In genomic region chr12:120356567-120357030, GRCh38 we compare ENCODE assay signal across 1 cellular context.
TF ChIP-seq lines count a peak whose summit lies in the region.

No MANE protein-coding gene starts in this region.

TF ChIP-seq in K562, 482 proteins besides CTCF, POLR2A, EP300 and RAD21 (continued from another document and continues in another):
- TF ChIP-seq, protein P1, sequence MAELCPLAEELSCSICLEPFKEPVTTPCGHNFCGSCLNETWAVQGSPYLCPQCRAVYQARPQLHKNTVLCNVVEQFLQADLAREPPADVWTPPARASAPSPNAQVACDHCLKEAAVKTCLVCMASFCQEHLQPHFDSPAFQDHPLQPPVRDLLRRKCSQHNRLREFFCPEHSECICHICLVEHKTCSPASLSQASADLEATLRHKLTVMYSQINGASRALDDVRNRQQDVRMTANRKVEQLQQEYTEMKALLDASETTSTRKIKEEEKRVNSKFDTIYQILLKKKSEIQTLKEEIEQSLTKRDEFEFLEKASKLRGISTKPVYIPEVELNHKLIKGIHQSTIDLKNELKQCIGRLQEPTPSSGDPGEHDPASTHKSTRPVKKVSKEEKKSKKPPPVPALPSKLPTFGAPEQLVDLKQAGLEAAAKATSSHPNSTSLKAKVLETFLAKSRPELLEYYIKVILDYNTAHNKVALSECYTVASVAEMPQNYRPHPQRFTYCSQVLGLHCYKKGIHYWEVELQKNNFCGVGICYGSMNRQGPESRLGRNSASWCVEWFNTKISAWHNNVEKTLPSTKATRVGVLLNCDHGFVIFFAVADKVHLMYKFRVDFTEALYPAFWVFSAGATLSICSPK (IDR thresholded peaks at IDR 0.05; ENCODE audit: borderline replicate concordance), result no peak
- 0 out of 2 replicates have a peak, but pooled peaks have one; percentile 18 for TF ChIP-seq ZKSCAN1 (IDR thresholded peaks at IDR 0.05; ENCODE audit: low read depth, low read length)
- peak; percentile 57 for TF ChIP-seq ATF7 (IDR thresholded peaks at IDR 0.05)
- peak; percentile 57; the same call in 1 of the 2 replicates for TF ChIP-seq ARID1B (IDR thresholded peaks at IDR 0.05)
- TF ChIP-seq SIX5 (IDR thresholded peaks at IDR 0.05; ENCODE audit: borderline replicate concordance in 1 of 2, insufficient read depth in 1 of 2, low read depth in 1 of 2, low read length in 2 of 2), result no peak
- peak; percentile 97 for TF ChIP-seq SMC3 (conservative IDR thresholded peaks at IDR 0.05; ENCODE audit: insufficient read depth, low read depth, low read length)
- TF ChIP-seq DEAF1 (CRISPR knock-in tag; IDR thresholded peaks at IDR 0.05), result peak; percentile 86
- TF ChIP-seq, protein P2, sequence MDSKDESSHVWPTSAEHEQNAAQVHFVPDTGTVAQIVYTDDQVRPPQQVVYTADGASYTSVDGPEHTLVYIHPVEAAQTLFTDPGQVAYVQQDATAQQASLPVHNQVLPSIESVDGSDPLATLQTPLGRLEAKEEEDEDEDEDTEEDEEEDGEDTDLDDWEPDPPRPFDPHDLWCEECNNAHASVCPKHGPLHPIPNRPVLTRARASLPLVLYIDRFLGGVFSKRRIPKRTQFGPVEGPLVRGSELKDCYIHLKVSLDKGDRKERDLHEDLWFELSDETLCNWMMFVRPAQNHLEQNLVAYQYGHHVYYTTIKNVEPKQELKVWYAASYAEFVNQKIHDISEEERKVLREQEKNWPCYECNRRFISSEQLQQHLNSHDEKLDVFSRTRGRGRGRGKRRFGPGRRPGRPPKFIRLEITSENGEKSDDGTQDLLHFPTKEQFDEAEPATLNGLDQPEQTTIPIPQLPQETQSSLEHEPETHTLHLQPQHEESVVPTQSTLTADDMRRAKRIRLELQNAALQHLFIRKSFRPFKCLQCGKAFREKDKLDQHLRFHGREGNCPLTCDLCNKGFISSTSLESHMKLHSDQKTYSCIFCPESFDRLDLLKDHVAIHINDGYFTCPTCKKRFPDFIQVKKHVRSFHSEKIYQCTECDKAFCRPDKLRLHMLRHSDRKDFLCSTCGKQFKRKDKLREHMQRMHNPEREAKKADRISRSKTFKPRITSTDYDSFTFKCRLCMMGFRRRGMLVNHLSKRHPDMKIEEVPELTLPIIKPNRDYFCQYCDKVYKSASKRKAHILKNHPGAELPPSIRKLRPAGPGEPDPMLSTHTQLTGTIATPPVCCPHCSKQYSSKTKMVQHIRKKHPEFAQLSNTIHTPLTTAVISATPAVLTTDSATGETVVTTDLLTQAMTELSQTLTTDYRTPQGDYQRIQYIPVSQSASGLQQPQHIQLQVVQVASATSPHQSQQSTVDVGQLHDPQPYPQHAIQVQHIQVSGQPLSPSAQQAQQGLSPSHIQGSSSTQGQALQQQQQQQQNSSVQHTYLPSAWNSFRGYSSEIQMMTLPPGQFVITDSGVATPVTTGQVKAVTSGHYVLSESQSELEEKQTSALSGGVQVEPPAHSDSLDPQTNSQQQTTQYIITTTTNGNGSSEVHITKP (IDR thresholded peaks at IDR 0.05; ENCODE audit: partially characterized antibody), result peak; percentile 67
- no peak for TF ChIP-seq ZBTB40 (IDR thresholded peaks at IDR 0.05)
- TF ChIP-seq ZBTB40 (CRISPR knock-in tag; IDR thresholded peaks at IDR 0.05), result no peak
- TF ChIP-seq RB1 (IDR thresholded peaks at IDR 0.05; ENCODE audit: low read depth), result peak; percentile 67; the same call in 1 of the 2 replicates
- peak; percentile 38; the same call in 1 of the 2 replicates for TF ChIP-seq ZNF740 (CRISPR knock-in tag; IDR thresholded peaks at IDR 0.05)
- TF ChIP-seq ZNF740 (tag; IDR thresholded peaks at IDR 0.05), result no peak
- peak; percentile 26; the same call in 1 of the 2 replicates for TF ChIP-seq MYNN (IDR thresholded peaks at IDR 0.05)
- TF ChIP-seq MYNN (CRISPR knock-in tag; IDR thresholded peaks at IDR 0.05), result no peak
- no peak for TF ChIP-seq NCOA2 (IDR thresholded peaks at IDR 0.05; ENCODE audit: partially characterized antibody in 2 of 2)
- peak; percentile 51; the same call in 1 of the 2 replicates for TF ChIP-seq GABPB1 (CRISPR knock-in tag; IDR thresholded peaks at IDR 0.05)
- TF ChIP-seq KAT8 (IDR thresholded peaks at IDR 0.05; ENCODE audit: low read depth), result no peak
- TF ChIP-seq, protein P3, sequence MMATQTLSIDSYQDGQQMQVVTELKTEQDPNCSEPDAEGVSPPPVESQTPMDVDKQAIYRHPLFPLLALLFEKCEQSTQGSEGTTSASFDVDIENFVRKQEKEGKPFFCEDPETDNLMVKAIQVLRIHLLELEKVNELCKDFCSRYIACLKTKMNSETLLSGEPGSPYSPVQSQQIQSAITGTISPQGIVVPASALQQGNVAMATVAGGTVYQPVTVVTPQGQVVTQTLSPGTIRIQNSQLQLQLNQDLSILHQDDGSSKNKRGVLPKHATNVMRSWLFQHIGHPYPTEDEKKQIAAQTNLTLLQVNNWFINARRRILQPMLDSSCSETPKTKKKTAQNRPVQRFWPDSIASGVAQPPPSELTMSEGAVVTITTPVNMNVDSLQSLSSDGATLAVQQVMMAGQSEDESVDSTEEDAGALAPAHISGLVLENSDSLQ (IDR thresholded peaks at IDR 0.05), result peak; percentile 86
- TF ChIP-seq TEAD1 (CRISPR knock-in tag; IDR thresholded peaks at IDR 0.05), result peak in 1 of 2 experiments; percentile 33; a peak in 1 of 4 replicates
- TF ChIP-seq, protein P4, sequence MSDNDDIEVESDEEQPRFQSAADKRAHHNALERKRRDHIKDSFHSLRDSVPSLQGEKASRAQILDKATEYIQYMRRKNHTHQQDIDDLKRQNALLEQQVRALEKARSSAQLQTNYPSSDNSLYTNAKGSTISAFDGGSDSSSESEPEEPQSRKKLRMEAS (CRISPR knock-in tag; IDR thresholded peaks at IDR 0.05), result peak; percentile 59
- TF ChIP-seq ZBTB9 (CRISPR knock-in tag; IDR thresholded peaks at IDR 0.05), result 0 out of 2 replicates have a peak, but pooled peaks have one; percentile 57
- TF ChIP-seq, protein P5, sequence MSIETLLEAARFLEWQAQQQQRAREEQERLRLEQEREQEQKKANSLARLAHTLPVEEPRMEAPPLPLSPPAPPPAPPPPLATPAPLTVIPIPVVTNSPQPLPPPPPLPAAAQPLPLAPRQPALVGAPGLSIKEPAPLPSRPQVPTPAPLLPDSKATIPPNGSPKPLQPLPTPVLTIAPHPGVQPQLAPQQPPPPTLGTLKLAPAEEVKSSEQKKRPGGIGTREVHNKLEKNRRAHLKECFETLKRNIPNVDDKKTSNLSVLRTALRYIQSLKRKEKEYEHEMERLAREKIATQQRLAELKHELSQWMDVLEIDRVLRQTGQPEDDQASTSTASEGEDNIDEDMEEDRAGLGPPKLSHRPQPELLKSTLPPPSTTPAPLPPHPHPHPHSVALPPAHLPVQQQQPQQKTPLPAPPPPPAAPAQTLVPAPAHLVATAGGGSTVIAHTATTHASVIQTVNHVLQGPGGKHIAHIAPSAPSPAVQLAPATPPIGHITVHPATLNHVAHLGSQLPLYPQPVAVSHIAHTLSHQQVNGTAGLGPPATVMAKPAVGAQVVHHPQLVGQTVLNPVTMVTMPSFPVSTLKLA (conservative IDR thresholded peaks at IDR 0.05), result 0 out of 4 replicates have a peak, but pooled peaks of 1 of the 2 experiments have one; percentile 20
- TF ChIP-seq MECOM (CRISPR knock-in tag; IDR thresholded peaks at IDR 0.05), result no peak
- TF ChIP-seq STAG1 (CRISPR knock-in tag; IDR thresholded peaks at IDR 0.05; ENCODE audit: borderline replicate concordance), result peak; percentile 86; the same call in 1 of the 2 replicates
- TF ChIP-seq, protein P6, sequence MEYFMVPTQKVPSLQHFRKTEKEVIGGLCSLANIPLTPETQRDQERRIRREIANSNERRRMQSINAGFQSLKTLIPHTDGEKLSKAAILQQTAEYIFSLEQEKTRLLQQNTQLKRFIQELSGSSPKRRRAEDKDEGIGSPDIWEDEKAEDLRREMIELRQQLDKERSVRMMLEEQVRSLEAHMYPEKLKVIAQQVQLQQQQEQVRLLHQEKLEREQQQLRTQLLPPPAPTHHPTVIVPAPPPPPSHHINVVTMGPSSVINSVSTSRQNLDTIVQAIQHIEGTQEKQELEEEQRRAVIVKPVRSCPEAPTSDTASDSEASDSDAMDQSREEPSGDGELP (CRISPR knock-in tag; IDR thresholded peaks at IDR 0.05; ENCODE audit: borderline replicate concordance), result peak; percentile 72; the same call in 1 of the 2 replicates
- no peak for TF ChIP-seq CREBBP (IDR thresholded peaks at IDR 0.05; ENCODE audit: low read depth, low read length)
- 0 out of 2 replicates have a peak, but pooled peaks have one; percentile 46 for TF ChIP-seq SMARCE1 (IDR thresholded peaks at IDR 0.05)
- TF ChIP-seq FOSL1 (tag; conservative IDR thresholded peaks at IDR 0.05), result peak; percentile 80
- peak; percentile 64; the same call in 1 of the 2 replicates for TF ChIP-seq NFE2 (IDR thresholded peaks at IDR 0.05; ENCODE audit: low read depth)
- peak; percentile 48 to 53; a peak in 3 of 4 replicates for TF ChIP-seq KDM1A (IDR thresholded peaks at IDR 0.05)
- TF ChIP-seq JUND (IDR thresholded peaks at IDR 0.05; ENCODE audit: borderline replicate concordance, low read depth, low read length), result peak; percentile 91
- peak; percentile 89; the same call in 2 of the 3 replicates for TF ChIP-seq JUND (tag; IDR thresholded peaks at IDR 0.05; ENCODE audit: borderline replicate concordance, low read depth, low read length)
